ENCODE assay signal across 11 cellular contexts in the genomic region with DNA sequence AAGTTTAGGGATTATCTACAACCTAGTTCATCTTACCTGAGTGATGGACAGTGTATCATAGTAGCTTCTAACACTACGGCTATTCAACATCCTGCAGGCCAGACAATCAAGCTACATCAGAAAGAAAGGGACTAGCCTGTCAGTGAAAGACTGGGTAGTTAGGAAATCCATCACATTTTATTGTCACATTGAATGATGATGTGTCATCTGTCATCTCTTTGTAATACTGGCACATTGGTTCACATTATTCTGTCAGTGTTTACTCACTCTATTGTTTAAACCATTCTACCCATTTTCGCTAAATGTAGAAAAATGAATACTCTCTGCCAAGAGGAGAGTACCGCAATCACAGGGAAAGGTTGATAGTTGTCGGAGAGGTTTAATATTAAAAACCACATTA.
"Had no signal": no experiment of that assay in that cellular context is flagged by ENCODE, and none has a peak within 500 bp of the region (broad histone marks: within the 10 kb centered on the region; RNA-seq: fewer than 3 reads in every experiment).

No MANE protein-coding gene starts in this region.

- H3K36me3 Mint-ChIP-seq: IgD-negative memory B cell had no signal

- H3K27ac ChIP-seq: HL-60, KMS-11 had no signal

- H3K4me2 ChIP-seq: KMS-11 had no signal

- H3K4me3 Mint-ChIP-seq: HFFc6, IgD-negative memory B cell had no signal

- H3K27ac Mint-ChIP-seq: HFFc6, IgD-negative memory B cell had no signal

- H3K27me3 Mint-ChIP-seq: IgD-negative memory B cell had no signal

- H3K36me3 ChIP-seq: HAP-1 had no signal

- FAIRE-seq: HepG2 had no signal

- DNase-seq: GOT3, H7, HFFc6, Karpas-422, KBM-7 had no signal

- H3K4me3 ChIP-seq: HAP-1 had no signal

- ATAC-seq: HCT116, HepG2 had no signal

- H3K9me3 ChIP-seq: HAP-1 had no signal

- H3K4me1 ChIP-seq: HAP-1 had no signal

- H3K9ac ChIP-seq: KMS-11 had no signal
